Comparison of ENCODE assay signal across 8 cellular contexts in genomic region chr12:57754411-57755193, GRCh38. TPM values are rescaled to one million over a fixed set of nuclear protein-coding genes. Genes with fewer than 3 reads are reported as not detected.
DNase-seq lines count a peak whose midpoint lies in the region; ATAC-seq and TF ChIP-seq lines count a peak whose summit lies in the region.

TSS of gene MARCHF9 (plus strand) at chr12:57755103. CDS start at chr12:57755529, 426 bp downstream.

- H3K4me2 ChIP-seq in KMS-11 (peak within 1 kb of the TSS; percentile 93), parathyroid adenoma (ENCODE audit: low read length) (peak within 1 kb of the TSS; percentile 83)

- peaks cover 17% of the 10 kb centered on the region for H3K36me3 ChIP-seq in CD4-positive, alpha-beta memory T cell (ENCODE audit: insufficient read depth, low read length)
- H3K36me3 ChIP-seq in KMS-11 (ENCODE audit: insufficient read depth) (peaks cover 10% of the 10 kb centered on the region; the same call in 1 of the 2 replicates), parathyroid adenoma (ENCODE audit: control insufficient read depth, insufficient read depth, low read length) (no peaks in the 10 kb centered on the region), upper lobe of right lung (peaks cover 25% of the 10 kb centered on the region)

- peaks cover 21 to 42% of the 10 kb centered on the region in 2 donors for H3K36me3 Mint-ChIP-seq in CD4-positive, alpha-beta memory T cell
- H3K36me3 Mint-ChIP-seq in glutamatergic neuron (ENCODE audit: unreplicated experiment), result peaks cover 5% of the 10 kb centered on the region

- POLR2A ChIA-PET in CD4-positive, alpha-beta memory T cell (lab: Charles Lee; ENCODE audit: partially characterized antibody), result interaction anchor here (0.6 to 3.9 kb wide), 11 partner anchors 10 to 1823 kb away, joined by 3 to 36 read pairs (median 8); partner anchors contain the start of genes ATP23, CTDSP2, EEF1AKMT3 and METTL1

- peaks cover 54 to 71% (median 62%) of the 10 kb centered on the region in 4 donors for H3K4me1 Mint-ChIP-seq in CD4-positive, alpha-beta memory T cell
- peaks cover 28% of the 10 kb centered on the region for H3K4me1 Mint-ChIP-seq in glutamatergic neuron (ENCODE audit: low read depth, unreplicated experiment)

- peak within 1 kb of the TSS; percentile 8; the same call in 1 of the 2 replicates for H3K9ac ChIP-seq in KMS-11
- peak within 1 kb of the TSS; percentile 43 for H3K9ac ChIP-seq in parathyroid adenoma

- CTCF ChIA-PET in CD4-positive, alpha-beta memory T cell (lab: Charles Lee; ENCODE audit: partially characterized antibody), result interaction anchor here (0.9 to 3.0 kb wide), 4 partner anchors 9 to 27 kb away, joined by 3 to 51 read pairs (median 3); partner anchors contain the start of gene TSPAN31

- no peaks in the 10 kb centered on the region for H3K9me3 Mint-ChIP-seq in CD4-positive, alpha-beta memory T cell
- peaks cover 22% of the 10 kb centered on the region for H3K9me3 Mint-ChIP-seq in glutamatergic neuron (ENCODE audit: unreplicated experiment)

- H3K27me3 Mint-ChIP-seq in CD4-positive, alpha-beta memory T cell, result no peaks in the 10 kb centered on the region
- peaks cover 21% of the 10 kb centered on the region for H3K27me3 Mint-ChIP-seq in glutamatergic neuron (ENCODE audit: unreplicated experiment)

- peak within 1 kb of the TSS; percentile 88 to 98 (median 95) for H3K4me3 Mint-ChIP-seq in CD4-positive, alpha-beta memory T cell
- H3K4me3 Mint-ChIP-seq in glutamatergic neuron (ENCODE audit: unreplicated experiment), result peak within 1 kb of the TSS; percentile 88

- H3K4me1 ChIP-seq in CD4-positive, alpha-beta memory T cell (ENCODE audit: insufficient read depth, low read length), result peaks cover 62% of the 10 kb centered on the region
- H3K4me1 ChIP-seq in KMS-11 (ENCODE audit: low read depth, poor library complexity, severe bottlenecking), result peaks cover 42% of the 10 kb centered on the region
- H3K4me1 ChIP-seq in parathyroid adenoma, result peaks cover 9% of the 10 kb centered on the region
- peaks cover 38% of the 10 kb centered on the region for H3K4me1 ChIP-seq in upper lobe of right lung

- H3K9me3 ChIP-seq in CD4-positive, alpha-beta memory T cell (ENCODE audit: control insufficient read depth in 1 of 2, low read length in 2 of 2), result no peaks in the 10 kb centered on the region
- H3K9me3 ChIP-seq in parathyroid adenoma (ENCODE audit: control insufficient read depth, low read length) (no peaks in the 10 kb centered on the region), upper lobe of right lung (no peaks in the 10 kb centered on the region)

- ATAC-seq in GM21423 (IDR thresholded peaks at IDR 0.05; ENCODE audit: unreplicated experiment), result peak; percentile 36
- ATAC-seq in upper lobe of right lung, result peak; percentile 56

- peak within 1 kb of the TSS; percentile 91 to 100 (median 99) for H3K27ac Mint-ChIP-seq in CD4-positive, alpha-beta memory T cell
- H3K27ac Mint-ChIP-seq in glutamatergic neuron (ENCODE audit: unreplicated experiment), result peak within 1 kb of the TSS; percentile 2

- H4K20me1 ChIP-seq in KMS-11 (ENCODE audit: insufficient read depth), result no peaks in the 10 kb centered on the region

- DNase-seq in CD4-positive, alpha-beta memory T cell, result peak; percentile 83 to 95 (median 85)
- peak; percentile 59 for DNase-seq in activated gamma-delta T cell (lab: John Stamatoyannopoulos, UW)
- peak; percentile 64 for DNase-seq in glutamatergic neuron
- peak; percentile 90 for DNase-seq in upper lobe of right lung

- TF ChIP-seq CTCF in KMS-11 (conservative IDR thresholded peaks at IDR 0.05; ENCODE audit: low read depth, low read length) (no peak), glutamatergic neuron (IDR thresholded peaks at IDR 0.05; ENCODE audit: partially characterized antibody, unreplicated experiment) (no peak), parathyroid adenoma (IDR thresholded peaks at IDR 0.05) (no peak), upper lobe of right lung (IDR thresholded peaks at IDR 0.05) (no peak)

- peak within 1 kb of the TSS; percentile 38; the same call in 1 of the 2 replicates for H2AFZ ChIP-seq in KMS-11 (ENCODE audit: low read depth)
- peak within 1 kb of the TSS; percentile 78 for H2AFZ ChIP-seq in parathyroid adenoma

- H3K79me2 ChIP-seq in KMS-11 (ENCODE audit: insufficient read depth, low read depth), result peaks cover 29% of the 10 kb centered on the region
- peaks cover 5% of the 10 kb centered on the region for H3K79me2 ChIP-seq in parathyroid adenoma

- no peaks in the 10 kb centered on the region for H3K27me3 ChIP-seq in CD4-positive, alpha-beta memory T cell (ENCODE audit: insufficient read depth, low read length)
- H3K27me3 ChIP-seq in KMS-11 (ENCODE audit: insufficient read depth, low read depth), result no peaks in the 10 kb centered on the region
- H3K27me3 ChIP-seq in parathyroid adenoma (ENCODE audit: control insufficient read depth, insufficient read depth, low read length), result no peaks in the 10 kb centered on the region
- no peaks in the 10 kb centered on the region for H3K27me3 ChIP-seq in upper lobe of right lung

- peak within 1 kb of the TSS; percentile 82 for H3K27ac ChIP-seq in CD4-positive, alpha-beta memory T cell (ENCODE audit: low read depth, low read length)
- H3K27ac ChIP-seq in KMS-11 (no peak within 1 kb of the TSS), parathyroid adenoma (peak within 1 kb of the TSS; percentile 83), upper lobe of right lung (peak within 1 kb of the TSS; percentile 70)

- intact Hi-C loops in CD4-positive, alpha-beta memory T cell (cut with micrococcal nuclease), result loop anchor here (2.0 to 5.0 kb wide), 3 partner anchors 14 to 667 kb away; partner anchors contain the start of genes CTDSP2 and NAB2
- intact Hi-C loops in upper lobe of right lung (cut with DNase I), result no loop called here

- H3K4me3 ChIP-seq in CD4-positive, alpha-beta memory T cell (ENCODE audit: low read length in 2 of 2), result peak within 1 kb of the TSS in 1 of 2 donors; percentile 50
- H3K4me3 ChIP-seq in KMS-11 (IDR thresholded peaks at IDR 0.05; ENCODE audit: insufficient read depth, low read depth, low read length) (peak within 1 kb of the TSS; percentile 43), parathyroid adenoma (ENCODE audit: low read depth, low read length) (peak within 1 kb of the TSS; percentile 59), upper lobe of right lung (peak within 1 kb of the TSS; percentile 66)

- peak; percentile 75 for TF ChIP-seq POLR2A in Raji (IDR thresholded peaks at IDR 0.05; ENCODE audit: insufficient read depth, low read depth, low read length)

RNA-seq across cellular contexts. Expression of gene MARCHF9, which starts in this region (rescaled TPM):
- total RNA-seq in CD4-positive, alpha-beta memory T cell, result 10 to 100 TPM; 58.0 to 62.8 TPM
- 1 to 10 TPM; 3.7 to 8.9 TPM for polyA plus RNA-seq in CD4-positive, alpha-beta memory T cell
- total RNA-seq in glutamatergic neuron (ENCODE audit: unreplicated experiment), result 26.7 TPM
- total RNA-seq in upper lobe of right lung, result 21.2 TPM
